9 cellular contexts compared by ENCODE assay signal in the genomic region with DNA sequence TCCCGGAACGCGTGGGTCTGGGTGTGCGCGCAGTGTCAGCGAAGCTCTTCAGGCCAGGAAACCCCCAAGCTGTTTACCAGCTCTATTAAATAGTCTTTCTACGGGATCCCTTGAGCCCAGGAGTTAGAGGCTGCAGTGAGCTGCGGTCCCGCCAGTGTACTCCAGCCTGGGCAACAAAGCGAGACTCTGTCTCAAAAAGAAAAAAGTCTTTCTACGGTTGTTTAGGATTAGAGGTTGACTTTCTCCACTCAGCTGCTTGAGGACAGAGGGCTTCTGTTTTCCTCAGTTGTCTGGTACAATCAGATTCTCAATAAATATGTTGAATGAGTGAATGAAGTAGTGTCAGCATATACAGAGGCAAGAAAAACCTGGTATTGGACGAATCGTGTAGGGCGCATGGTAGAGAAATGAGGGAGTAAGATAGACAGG. TPM values are rescaled to one million over a fixed set of nuclear protein-coding genes. Genes with fewer than 3 reads are reported as not detected.
DNase-seq lines count a peak whose midpoint lies in the region; ATAC-seq and TF ChIP-seq lines count a peak whose summit lies in the region.
"Had no signal": no experiment of that assay in that cellular context is flagged by ENCODE, and none has a peak within 500 bp of the region (broad histone marks: within the 10 kb centered on the region; RNA-seq: fewer than 3 reads in every experiment).

No MANE protein-coding gene starts in this region.

- no peak for TF ChIP-seq CTCF in body of pancreas (IDR thresholded peaks at IDR 0.05)

- peak overlapping the region; percentile 98 for H3K27ac Mint-ChIP-seq in activated naive CD4-positive, alpha-beta T cell treated with anti-CD3 and anti-CD28 coated beads, Interleukin-2, amount 10 ng/mL, durations not matched to agents 7 days and 5 days
- H3K27ac Mint-ChIP-seq in memory B cell: peak overlapping the region; percentile 96

- peaks cover 26% of the 10 kb centered on the region for H3K4me1 ChIP-seq in body of pancreas
- H3K4me1 ChIP-seq in urinary bladder (ENCODE audit: insufficient read depth): peaks cover 2% of the 10 kb centered on the region

- peaks cover 41% of the 10 kb centered on the region for H3K36me3 Mint-ChIP-seq in activated naive CD4-positive, alpha-beta T cell treated with anti-CD3 and anti-CD28 coated beads, Interleukin-2, amount 10 ng/mL, durations not matched to agents 7 days and 5 days
- peaks cover 27% of the 10 kb centered on the region for H3K36me3 Mint-ChIP-seq in memory B cell

- TF ChIP-seq POLR2A in body of pancreas (IDR thresholded peaks at IDR 0.05): no peak

- WGBS in body of pancreas, 2 donors: 0 to 1% methylated on average over 8 to 14 of the region's 14 CpGs
- WGBS in urinary bladder: 4% methylated on average over 14 of the region's 14 CpGs

- H3K27ac ChIP-seq in body of pancreas (peak overlapping the region in 3 of 4 donors; percentile 37 to 89 (median 60)), urinary bladder (ENCODE audit: low read depth) (no peak overlapping the region)

- CTCF ChIA-PET in activated naive CD4-positive, alpha-beta T cell treated with anti-CD3 and anti-CD28 coated beads, Interleukin-2, amount 10 ng/mL, durations not matched to agents 7 days and 5 days (lab: Charles Lee): interaction anchor here (0.7 kb wide), 1 partner anchor 76 kb away, joined by 4 read pairs; no protein-coding TSS in a partner anchor

- no peak for DNase-seq in activated naive CD4-positive, alpha-beta T cell treated with anti-CD3 and anti-CD28 coated beads, Interleukin-2, amount 10 ng/mL, durations not matched to agents 7 days and 5 days
- DNase-seq in activated naive CD4-positive, alpha-beta T cell treated with anti-CD3 and anti-CD28 coated beads, Interleukin-2, amount 50 U/mL, for 16 hours: no peak
- DNase-seq in body of pancreas: no peak
- DNase-seq in memory B cell (ENCODE audit: low spot score in 2 of 2): no peak
- no peak for DNase-seq in DMS53 treated with DMSO at 0.1 percent for 48 hours (lab: John Stamatoyannopoulos, UW; ENCODE audit: unreplicated experiment)
- no peak for DNase-seq in NK-92 treated with Interleukin-12 subunit alpha and Interleukin-12 subunit beta, amount 100 ng/mL, for 24 hours (lab: John Stamatoyannopoulos, UW)
- DNase-seq in dedifferentiated amniotic fluid mesenchymal stem cell (ENCODE audit: extremely low spot score): no peak

- H3K4me1 Mint-ChIP-seq in activated naive CD4-positive, alpha-beta T cell treated with anti-CD3 and anti-CD28 coated beads, Interleukin-2, amount 10 ng/mL, durations not matched to agents 7 days and 5 days: peaks cover 52% of the 10 kb centered on the region
- peaks cover 27% of the 10 kb centered on the region for H3K4me1 Mint-ChIP-seq in memory B cell

- intact Hi-C loops in body of pancreas (cut with DNase I): no loop called here

- no peaks in the 10 kb centered on the region for H3K9me3 ChIP-seq in body of pancreas

- H3K9me3 Mint-ChIP-seq in activated naive CD4-positive, alpha-beta T cell treated with anti-CD3 and anti-CD28 coated beads, Interleukin-2, amount 10 ng/mL, durations not matched to agents 7 days and 5 days: no peaks in the 10 kb centered on the region
- H3K9me3 Mint-ChIP-seq in memory B cell: no peaks in the 10 kb centered on the region

- ATAC-seq in body of pancreas: no peak
- no peak for ATAC-seq in memory B cell (ENCODE audit: low read depth)

- peak overlapping the region; percentile 98 to 99 for H3K4me3 ChIP-seq in body of pancreas
- H3K4me3 ChIP-seq in urinary bladder (ENCODE audit: low read depth, low read length): peak overlapping the region; percentile 97

- H3K36me3 ChIP-seq in body of pancreas (replicated peaks in 1 of 2; ENCODE audit: insufficient read depth in 1 of 2, low read depth in 2 of 2): peaks cover 8 to 22% of the 10 kb centered on the region in 2 donors
- peaks cover 7% of the 10 kb centered on the region for H3K36me3 ChIP-seq in urinary bladder (ENCODE audit: insufficient read depth)

- H3K4me3 Mint-ChIP-seq in activated naive CD4-positive, alpha-beta T cell treated with anti-CD3 and anti-CD28 coated beads, Interleukin-2, amount 10 ng/mL, durations not matched to agents 7 days and 5 days: peak overlapping the region; percentile 98
- peak overlapping the region; percentile 98 for H3K4me3 Mint-ChIP-seq in memory B cell

- H3K27me3 ChIP-seq in body of pancreas: no peaks in the 10 kb centered on the region

- no peaks in the 10 kb centered on the region for H3K27me3 Mint-ChIP-seq in activated naive CD4-positive, alpha-beta T cell treated with anti-CD3 and anti-CD28 coated beads, Interleukin-2, amount 10 ng/mL, durations not matched to agents 7 days and 5 days
- H3K27me3 Mint-ChIP-seq in memory B cell: no peaks in the 10 kb centered on the region

RNA-seq across cellular contexts. Expression of a gene that starts 0.6 kb away (rescaled TPM):
- 10 to 100 TPM; 27.5 to 60.6 TPM for total RNA-seq in body of pancreas
- 18.9 TPM for total RNA-seq in urinary bladder
- 47.2 TPM for polyA plus RNA-seq in urinary bladder

RNA-seq across cellular contexts. Expression of a gene that starts 16.9 kb away (rescaled TPM):
- total RNA-seq in body of pancreas (not detected), urinary bladder (not detected)
- polyA plus RNA-seq in urinary bladder: 0.09 TPM
- total RNA-seq: RPMI7951 had no signal

RNA-seq across cellular contexts. Expression of a gene that starts 39.8 kb away (rescaled TPM):
- total RNA-seq in body of pancreas: 10 to 100 TPM in 1 of 2 donors, 1 to 10 TPM in 1; 7.8 to 28.0 TPM
- 15.6 TPM for total RNA-seq in urinary bladder
- 26.3 TPM for polyA plus RNA-seq in urinary bladder

RNA-seq across cellular contexts. Expression of a gene that starts 40.2 kb away (rescaled TPM):
- total RNA-seq in body of pancreas (10 to 100 TPM; 44.4 to 62.3 TPM), urinary bladder (8.6 TPM)
- polyA plus RNA-seq in urinary bladder: 181 TPM

RNA-seq across cellular contexts. Expression of a gene that starts 42.9 kb away (rescaled TPM):
- total RNA-seq in body of pancreas (10 to 100 TPM; 29.6 to 91.6 TPM), urinary bladder (36.7 TPM)
- 111 TPM for polyA plus RNA-seq in urinary bladder
